ENCODE assay signal across 8 cellular contexts in the genomic region with DNA sequence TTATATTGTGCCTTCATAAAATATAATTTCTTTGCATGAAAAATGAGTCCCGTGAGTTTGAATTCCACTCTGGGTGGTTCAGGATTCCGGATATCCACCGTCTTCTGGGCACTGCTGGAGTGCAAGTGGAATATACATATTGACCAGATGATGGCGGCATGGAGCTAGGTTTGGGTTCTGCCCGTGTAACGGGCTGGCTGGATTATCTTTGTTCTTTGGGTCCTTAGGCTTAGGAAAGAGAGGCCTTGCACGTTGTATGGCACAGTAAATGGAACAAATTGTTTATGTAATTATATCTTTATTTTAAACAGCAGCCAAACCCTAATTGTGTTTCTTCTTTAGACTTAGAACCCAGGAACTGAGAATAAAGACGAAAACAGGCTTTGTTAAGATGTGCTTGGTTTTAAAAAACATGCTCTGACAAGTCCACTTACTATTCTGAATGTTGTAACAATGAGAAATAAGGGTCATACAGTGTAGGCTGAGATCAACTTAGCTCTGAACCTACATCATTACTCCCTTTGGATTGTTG. TPM values are rescaled to one million over a fixed set of nuclear protein-coding genes. Genes with fewer than 3 reads are reported as not detected.
DNase-seq lines count a peak whose midpoint lies in the region; ATAC-seq, FAIRE-seq and TF ChIP-seq lines count a peak whose summit lies in the region.

No MANE protein-coding gene starts in this region.

- H3K18ac ChIP-seq in neuronal stem cell (ENCODE audit: low read length), result no peak overlapping the region

- no peaks in the 10 kb centered on the region for H3K27me3 ChIP-seq in neuronal stem cell (ENCODE audit: control insufficient read depth in 3 of 3, insufficient read depth in 3 of 3, low read depth in 1 of 3, low read length in 3 of 3)
- H3K27me3 ChIP-seq in upper lobe of left lung, result no peaks in the 10 kb centered on the region

- no peak overlapping the region for H2BK120ac ChIP-seq in neuronal stem cell (ENCODE audit: low read depth, low read length)

- no peaks in the 10 kb centered on the region for H3K9me3 ChIP-seq in neuronal stem cell (replicated peaks in 1 of 2; ENCODE audit: control insufficient read depth in 2 of 2, insufficient read depth in 1 of 2, low read depth in 1 of 2, low read length in 2 of 2)
- H3K9me3 ChIP-seq in upper lobe of left lung, result no peaks in the 10 kb centered on the region

- TF ChIP-seq CTCF in LNCaP clone FGC (IDR thresholded peaks at IDR 0.05; ENCODE audit: control insufficient read depth, extremely low read depth, insufficient read depth) (peak; percentile 94), upper lobe of left lung (IDR thresholded peaks at IDR 0.05) (peak; percentile 75 to 84 (median 77))

- no peaks in the 10 kb centered on the region for H3K9me3 Mint-ChIP-seq in activated T-cell treated with anti-CD3 and anti-CD28 coated beads, Interleukin-2, amount 50 U/mL, for 72 hours

- WGBS in neuronal stem cell (ENCODE audit: extremely low coverage in 2 of 2, insufficient read length in 2 of 2, insufficient replicate concordance in 1 of 2), 2 donors, result no CpG with 5 or more reads among the region's 8 CpGs
- 5 to 10% methylated on average over 8 of the region's 8 CpGs for WGBS in upper lobe of left lung, 2 donors

- no peak overlapping the region for H2AK5ac ChIP-seq in neuronal stem cell (ENCODE audit: low read depth, low read length)

- no peak overlapping the region for H3K23ac ChIP-seq in neuronal stem cell (ENCODE audit: low read depth, low read length, poor library complexity)

- H3K4ac ChIP-seq in neuronal stem cell (ENCODE audit: low read length), result no peak overlapping the region

- H3K4me1 Mint-ChIP-seq in activated T-cell treated with anti-CD3 and anti-CD28 coated beads, Interleukin-2, amount 50 U/mL, for 72 hours (ENCODE audit: low read depth), result no peaks in the 10 kb centered on the region

- peak; percentile 92 for ATAC-seq in GM21786 (IDR thresholded peaks at IDR 0.05; ENCODE audit: unreplicated experiment)
- ATAC-seq in activated T-cell treated with anti-CD3 and anti-CD28 coated beads, Interleukin-2, amount 50 U/mL, for 72 hours (replicated peaks in 1 of 2), result peak; percentile 98 to 99
- peak; percentile 90 to 98 for ATAC-seq in upper lobe of left lung (ENCODE audit: low FRiP score in 2 of 2)

- H3K36me3 ChIP-seq in neuronal stem cell (replicated peaks in 1 of 2; ENCODE audit: control insufficient read depth in 2 of 2, insufficient read depth in 2 of 2, low read length in 2 of 2) (no peaks in the 10 kb centered on the region), upper lobe of left lung (no peaks in the 10 kb centered on the region)

- H3K4me1 ChIP-seq in neuronal stem cell (ENCODE audit: control insufficient read depth in 2 of 2, insufficient read depth in 1 of 2, low read depth in 1 of 2, low read length in 2 of 2) (peaks cover 0 to 8% of the 10 kb centered on the region in 2 donors), upper lobe of left lung (peaks cover 8 to 19% (median 12%) of the 10 kb centered on the region in 4 donors)

- H3K4me3 ChIP-seq in LNCaP clone FGC (ENCODE audit: low read depth, low read length) (no peak overlapping the region), neuronal stem cell (ENCODE audit: low read length in 2 of 2) (no peak overlapping the region), upper lobe of left lung (no peak overlapping the region)

- H3K27ac ChIP-seq in neuronal stem cell (replicated peaks; ENCODE audit: low read length) (no peak overlapping the region), upper lobe of left lung (peak overlapping the region in 1 of 4 donors; percentile 36)

- no peak for TF ChIP-seq EP300 in upper lobe of left lung (IDR thresholded peaks at IDR 0.05)

- H3K4me3 Mint-ChIP-seq in activated T-cell treated with anti-CD3 and anti-CD28 coated beads, Interleukin-2, amount 50 U/mL, for 72 hours, result no peak overlapping the region

- H2AFZ ChIP-seq in neuronal stem cell (ENCODE audit: low read length), result peak overlapping the region; percentile 81

- no peak overlapping the region for H4K8ac ChIP-seq in neuronal stem cell (ENCODE audit: low read depth, low read length)

- H3K4me2 ChIP-seq in neuronal stem cell (ENCODE audit: insufficient read depth, low read length, poor library complexity, severe bottlenecking), result no peak overlapping the region

- no peaks in the 10 kb centered on the region for H3K79me1 ChIP-seq in neuronal stem cell (ENCODE audit: low read depth, low read length)

- H3K27ac Mint-ChIP-seq in activated T-cell treated with anti-CD3 and anti-CD28 coated beads, Interleukin-2, amount 50 U/mL, for 72 hours, result no peak overlapping the region

- H3K27me3 Mint-ChIP-seq in activated T-cell treated with anti-CD3 and anti-CD28 coated beads, Interleukin-2, amount 50 U/mL, for 72 hours (ENCODE audit: low read depth), result no peaks in the 10 kb centered on the region

- H2BK5ac ChIP-seq in neuronal stem cell (ENCODE audit: low read length), result no peak overlapping the region

- no peak overlapping the region for H2BK12ac ChIP-seq in neuronal stem cell (ENCODE audit: low read length)

- H2BK15ac ChIP-seq in neuronal stem cell (ENCODE audit: low read length), result no peak overlapping the region

- H4K91ac ChIP-seq in neuronal stem cell (ENCODE audit: low read depth, low read length, poor library complexity), result no peak overlapping the region

- TF ChIP-seq POLR2A in upper lobe of left lung (IDR thresholded peaks at IDR 0.05), result no peak

- FAIRE-seq in RCC 7860 (lab: Jason Lieb, UNC), result peak; percentile 78

- H3K36me3 Mint-ChIP-seq in activated T-cell treated with anti-CD3 and anti-CD28 coated beads, Interleukin-2, amount 50 U/mL, for 72 hours (ENCODE audit: insufficient read depth in 2 of 2), result no peaks in the 10 kb centered on the region

- no peak overlapping the region for H3K14ac ChIP-seq in neuronal stem cell (ENCODE audit: low read length)

- DNase-seq in Daoy (ENCODE audit: low read depth) (peak; percentile 77), LNCaP clone FGC (ENCODE audit: low read depth) (no peak), RCC 7860 (ENCODE audit: low spot score) (peak; percentile 66), fibroblast of peridontal ligament (ENCODE audit: extremely low read depth) (peak; percentile 94), neuronal stem cell (ENCODE audit: low spot score) (peak; percentile 82), upper lobe of left lung (peak in 1 of 2 donors; percentile 77)
- peak; percentile 63 to 66 for DNase-seq in activated T-cell treated with anti-CD3 and anti-CD28 coated beads, Interleukin-2, amount 50 U/mL, for 72 hours

- no peak overlapping the region for H3K9ac ChIP-seq in neuronal stem cell (ENCODE audit: low read depth, low read length, poor library complexity)

RNA-seq across cellular contexts. Expression of a gene that starts 13.5 kb away (rescaled TPM):
- 58.7 and 71.8 TPM in 2 replicates for total RNA-seq in Daoy (2014; rRNA removed; shearing (Covaris generic))
- total RNA-seq in activated T-cell treated with anti-CD3 and anti-CD28 coated beads, Interleukin-2, amount 50 U/mL, for 72 hours, result 10 to 100 TPM; 58.2 to 59.8 TPM
- 42.4 TPM for polyA plus RNA-seq in neuronal stem cell (2013, experiment 1 of 2)
- polyA plus RNA-seq in neuronal stem cell (2013, experiment 2 of 2), result 40.3 TPM
- total RNA-seq in upper lobe of left lung, result 10 to 100 TPM; 24.9 to 72.3 (median 51.5) TPM

RNA-seq across cellular contexts. Expression of a gene that starts 42.8 kb away (rescaled TPM):
- total RNA-seq in Daoy (2014; rRNA removed; shearing (Covaris generic)), result 1.1 TPM in 1 of 2 replicates, not detected in the other
- not detected for total RNA-seq in activated T-cell treated with anti-CD3 and anti-CD28 coated beads, Interleukin-2, amount 50 U/mL, for 72 hours
- polyA plus RNA-seq in neuronal stem cell (2013, experiment 1 of 2), result not detected
- polyA plus RNA-seq in neuronal stem cell (2013, experiment 2 of 2), result not detected
- not detected for total RNA-seq in upper lobe of left lung
